ENCODE assay signal across 13 cellular contexts in the genomic region with DNA sequence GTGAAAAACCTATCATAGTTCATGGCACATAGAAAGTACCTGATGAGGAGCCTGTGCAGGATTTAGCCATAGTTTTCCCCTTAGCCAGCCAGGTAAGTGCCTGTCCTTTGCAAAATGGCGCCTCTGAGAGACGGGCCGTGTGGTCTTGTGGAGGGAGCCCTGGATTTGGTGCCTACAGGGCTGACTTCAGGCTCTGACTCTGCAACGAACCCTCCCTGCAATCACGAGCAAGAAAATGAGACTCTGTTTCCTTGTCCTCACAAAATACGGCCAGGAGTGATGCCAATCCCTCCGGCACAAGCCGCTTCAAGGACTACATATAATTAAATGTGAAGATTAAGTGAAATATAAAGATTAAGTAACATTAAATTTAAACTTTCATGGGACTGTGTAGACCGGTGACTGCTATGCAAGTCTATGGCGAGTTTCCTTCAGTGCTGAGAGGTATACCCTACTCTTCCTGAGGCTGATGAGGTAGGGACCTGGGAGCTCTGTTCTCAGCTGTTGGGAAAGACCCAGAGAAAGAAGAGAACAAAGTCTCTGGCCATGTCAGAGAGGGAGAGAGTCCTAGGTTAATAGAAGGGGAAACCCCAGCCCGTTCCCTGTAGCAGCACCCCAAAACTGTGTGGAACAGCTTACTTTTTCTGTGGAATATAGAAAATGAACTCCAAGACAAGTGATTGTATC. TPM values are rescaled to one million over a fixed set of nuclear protein-coding genes. Genes with fewer than 3 reads are reported as not detected.
A peak's percentile ranks its signal among the peaks of the same experiment; 100 is the strongest.
DNase-seq lines count a peak whose midpoint lies in the region; ATAC-seq and TF ChIP-seq lines count a peak whose summit lies in the region.
"Had no signal": no experiment of that assay in that cellular context is flagged by ENCODE, and none has a peak within 500 bp of the region (broad histone marks: within the 10 kb centered on the region; RNA-seq: fewer than 3 reads in every experiment).

No MANE protein-coding gene starts in this region.

- no peaks in the 10 kb centered on the region for H3K36me3 ChIP-seq in CD8-positive, alpha-beta memory T cell (ENCODE audit: insufficient read depth, low read length)
- no peaks in the 10 kb centered on the region for H3K36me3 ChIP-seq in naive thymus-derived CD4-positive, alpha-beta T cell (ENCODE audit: control insufficient read depth in 2 of 3, insufficient read depth in 3 of 3, low read length in 3 of 3)
- H3K36me3 ChIP-seq in endodermal cell (ENCODE audit: control insufficient read depth, insufficient read depth, low read length) = no peaks in the 10 kb centered on the region
- H3K36me3 ChIP-seq: pancreas had no signal

- TF ChIP-seq CTCF in CD14-positive monocyte (IDR thresholded peaks at IDR 0.05) (no peak), endodermal cell (conservative IDR thresholded peaks at IDR 0.05) (no peak)

- H3K27me3 ChIP-seq in CD8-positive, alpha-beta memory T cell (ENCODE audit: insufficient read depth, low read length, poor library complexity, severe bottlenecking) = no peaks in the 10 kb centered on the region
- no peaks in the 10 kb centered on the region for H3K27me3 ChIP-seq in naive thymus-derived CD4-positive, alpha-beta T cell (ENCODE audit: control insufficient read depth in 2 of 2, insufficient read depth in 2 of 2, low read length in 2 of 2)
- H3K27me3 ChIP-seq in endodermal cell (ENCODE audit: control insufficient read depth, insufficient read depth, low read length, poor library complexity, severe bottlenecking) = no peaks in the 10 kb centered on the region
- H3K27me3 ChIP-seq: body of pancreas, pancreas had no signal

- no peaks in the 10 kb centered on the region for H3K36me3 Mint-ChIP-seq in CD14-positive monocyte
- no peaks in the 10 kb centered on the region for H3K36me3 Mint-ChIP-seq in CD8-positive, alpha-beta memory T cell
- no peaks in the 10 kb centered on the region for H3K36me3 Mint-ChIP-seq in activated CD8-positive, alpha-beta T cell treated with anti-CD3 and anti-CD28 coated beads, Interleukin-2, amount 10 ng/mL, durations not matched to agents 7 days and 5 days (ENCODE audit: low read depth)
- peaks cover 0 to 8% (median 0%) of the 10 kb centered on the region in 5 donors for H3K36me3 Mint-ChIP-seq in naive thymus-derived CD4-positive, alpha-beta T cell
- no peaks in the 10 kb centered on the region for H3K36me3 Mint-ChIP-seq in endodermal cell (ENCODE audit: low read depth)

- H3K9me3 ChIP-seq in CD8-positive, alpha-beta memory T cell (ENCODE audit: low read length) = no peaks in the 10 kb centered on the region
- H3K9me3 ChIP-seq in naive thymus-derived CD4-positive, alpha-beta T cell (ENCODE audit: control insufficient read depth in 2 of 3, low read length in 3 of 3) = no peaks in the 10 kb centered on the region
- H3K9me3 ChIP-seq in endodermal cell (ENCODE audit: control insufficient read depth, low read length) = no peaks in the 10 kb centered on the region
- H3K9me3 ChIP-seq: body of pancreas, pancreas had no signal

- H3K9ac ChIP-seq in endodermal cell (ENCODE audit: extremely low read depth, low read length, poor library complexity, severe bottlenecking) = no peak overlapping the region
- H3K9ac ChIP-seq: KMS-11 had no signal

- peak overlapping the region; percentile 46 to 92 (median 90) for H3K27ac Mint-ChIP-seq in CD14-positive monocyte
- peak overlapping the region; percentile 95 to 99 (median 97) for H3K27ac Mint-ChIP-seq in CD8-positive, alpha-beta memory T cell
- H3K27ac Mint-ChIP-seq in activated CD8-positive, alpha-beta T cell treated with anti-CD3 and anti-CD28 coated beads, Interleukin-2, amount 10 ng/mL, durations not matched to agents 7 days and 5 days = peak overlapping the region; percentile 99
- H3K27ac Mint-ChIP-seq in naive thymus-derived CD4-positive, alpha-beta T cell = peak overlapping the region; percentile 95 to 100 (median 99)
- no peak overlapping the region for H3K27ac Mint-ChIP-seq in endodermal cell

- POLR2A ChIA-PET in CD8-positive, alpha-beta memory T cell (lab: Charles Lee) = interaction anchor here (0.5 to 3.2 kb wide), 13 partner anchors 8 to 185 kb away, joined by 3 to 68 read pairs (median 8); partner anchors contain the start of gene DDX6
- POLR2A ChIA-PET in activated CD8-positive, alpha-beta T cell treated with anti-CD3 and anti-CD28 coated beads, Interleukin-2, amount 10 ng/mL, durations not matched to agents 7 days and 5 days (lab: Charles Lee) = interaction anchor here (0.8 to 2.9 kb wide), 9 partner anchors 8 to 86 kb away, joined by 3 to 52 read pairs (median 7); partner anchors contain the start of gene DDX6
- POLR2A ChIA-PET in naive thymus-derived CD4-positive, alpha-beta T cell (lab: Charles Lee) = interaction anchor here (0.6 to 15.9 kb wide), 20 partner anchors 8 to 224 kb away, joined by 3 to 437 read pairs (median 4); partner anchors contain the start of genes BCL9L, DDX6 and DPAGT1

- H3K4me1 Mint-ChIP-seq in CD14-positive monocyte (peaks cover 37% of the 10 kb centered on the region), endodermal cell (no peaks in the 10 kb centered on the region)
- H3K4me1 Mint-ChIP-seq in CD8-positive, alpha-beta memory T cell = peaks cover 77 to 92% (median 90%) of the 10 kb centered on the region in 3 donors
- peaks cover 86% of the 10 kb centered on the region for H3K4me1 Mint-ChIP-seq in activated CD8-positive, alpha-beta T cell treated with anti-CD3 and anti-CD28 coated beads, Interleukin-2, amount 10 ng/mL, durations not matched to agents 7 days and 5 days (ENCODE audit: low read depth)
- peaks cover 64 to 98% (median 92%) of the 10 kb centered on the region in 7 donors for H3K4me1 Mint-ChIP-seq in naive thymus-derived CD4-positive, alpha-beta T cell

- DNase-seq in CD14-positive monocyte (ENCODE audit: low spot score) (no peak), endodermal cell (no peak), RKO (ENCODE audit: low spot score) (no peak)
- no peak for DNase-seq in CD8-positive, alpha-beta memory T cell
- DNase-seq in activated CD8-positive, alpha-beta T cell treated with anti-CD3 and anti-CD28 coated beads, Interleukin-2, amount 10 ng/mL, durations not matched to agents 7 days and 5 days = no peak
- DNase-seq in naive thymus-derived CD4-positive, alpha-beta T cell = no peak
- DNase-seq: NCI-H1417, NCI-H345, pancreas had no signal

- CTCF ChIA-PET in CD8-positive, alpha-beta memory T cell (lab: Charles Lee) = interaction anchor here (0.9 to 3.5 kb wide), 12 partner anchors 8 to 185 kb away, joined by 3 to 27 read pairs (median 4); partner anchors contain the start of genes BCL9L and DDX6
- CTCF ChIA-PET in activated CD8-positive, alpha-beta T cell treated with anti-CD3 and anti-CD28 coated beads, Interleukin-2, amount 10 ng/mL, durations not matched to agents 7 days and 5 days (lab: Charles Lee) = interaction anchor here (0.8 to 2.4 kb wide), 13 partner anchors 8 to 188 kb away, joined by 3 to 17 read pairs (median 5); partner anchors contain the start of gene DDX6
- CTCF ChIA-PET in naive thymus-derived CD4-positive, alpha-beta T cell (lab: Charles Lee) = interaction anchor here (0.6 to 4.6 kb wide), 10 partner anchors 12 to 178 kb away, joined by 3 to 33 read pairs (median 5); partner anchors contain the start of genes BCL9L and DDX6

- peak overlapping the region; percentile 57 for H3K27ac ChIP-seq in CD8-positive, alpha-beta memory T cell (ENCODE audit: low read depth, low read length)
- peak overlapping the region; percentile 80 for H3K27ac ChIP-seq in naive thymus-derived CD4-positive, alpha-beta T cell (ENCODE audit: low read depth, low read length)
- H3K27ac ChIP-seq in endodermal cell (ENCODE audit: low read depth, low read length) = no peak overlapping the region
- H3K27ac ChIP-seq: body of pancreas, KMS-11, pancreas had no signal

- H3K27me3 Mint-ChIP-seq in CD14-positive monocyte (ENCODE audit: low read depth in 3 of 3) (peaks cover 8 to 13% (median 13%) of the 10 kb centered on the region in 3 donors), endodermal cell (ENCODE audit: insufficient read depth) (peaks cover 1% of the 10 kb centered on the region)
- no peaks in the 10 kb centered on the region for H3K27me3 Mint-ChIP-seq in CD8-positive, alpha-beta memory T cell
- H3K27me3 Mint-ChIP-seq in activated CD8-positive, alpha-beta T cell treated with anti-CD3 and anti-CD28 coated beads, Interleukin-2, amount 10 ng/mL, durations not matched to agents 7 days and 5 days (ENCODE audit: low read depth) = no peaks in the 10 kb centered on the region
- H3K27me3 Mint-ChIP-seq in naive thymus-derived CD4-positive, alpha-beta T cell = no peaks in the 10 kb centered on the region

- H3K9me3 Mint-ChIP-seq in CD14-positive monocyte (peaks cover 0 to 5% (median 0%) of the 10 kb centered on the region in 7 donors), endodermal cell (no peaks in the 10 kb centered on the region)
- no peaks in the 10 kb centered on the region for H3K9me3 Mint-ChIP-seq in CD8-positive, alpha-beta memory T cell
- no peaks in the 10 kb centered on the region for H3K9me3 Mint-ChIP-seq in activated CD8-positive, alpha-beta T cell treated with anti-CD3 and anti-CD28 coated beads, Interleukin-2, amount 10 ng/mL, durations not matched to agents 7 days and 5 days (ENCODE audit: insufficient read depth)
- peaks cover 0 to 5% (median 0%) of the 10 kb centered on the region in 11 donors for H3K9me3 Mint-ChIP-seq in naive thymus-derived CD4-positive, alpha-beta T cell

- WGBS in endodermal cell (ENCODE audit: insufficient coverage in 1 of 2, insufficient read length in 1 of 2), 2 experiments = 93 to 95% methylated on average over 3 to 9 of the region's 11 CpGs

- ATAC-seq in activated CD8-positive, alpha-beta T cell treated with anti-CD3 and anti-CD28 coated beads, Interleukin-2, amount 10 ng/mL, durations not matched to agents 7 days and 5 days = peak; percentile 2
- no peak for ATAC-seq in naive thymus-derived CD4-positive, alpha-beta T cell
- ATAC-seq in GM18517 (IDR thresholded peaks at IDR 0.05; ENCODE audit: unreplicated experiment) = no peak
- ATAC-seq: body of pancreas had no signal

- intact Hi-C loops in CD14-positive monocyte (cut with micrococcal nuclease) = loop anchor here in 1 of 2 donors (5.0 kb wide), 1 partner anchor 35 kb away; no protein-coding TSS in a partner anchor
- intact Hi-C loops in naive thymus-derived CD4-positive, alpha-beta T cell (cut with micrococcal nuclease) = loop anchor here (1.0 to 2.0 kb wide), 4 partner anchors 7 to 87 kb away; partner anchors contain the start of gene DDX6 (in 1 of the 2)

- peak overlapping the region; percentile 31 for H3K4me3 ChIP-seq in CD8-positive, alpha-beta memory T cell (ENCODE audit: low read length)
- H3K4me3 ChIP-seq in naive thymus-derived CD4-positive, alpha-beta T cell (ENCODE audit: low read length) = peak overlapping the region; percentile 26
- H3K4me3 ChIP-seq in endodermal cell (ENCODE audit: low read length) = no peak overlapping the region
- H3K4me3 ChIP-seq: body of pancreas, pancreas had no signal

- peaks cover 89% of the 10 kb centered on the region for H3K4me1 ChIP-seq in CD8-positive, alpha-beta memory T cell (ENCODE audit: insufficient read depth, low read length)
- peaks cover 69 to 84% of the 10 kb centered on the region in 2 donors for H3K4me1 ChIP-seq in naive thymus-derived CD4-positive, alpha-beta T cell (ENCODE audit: control insufficient read depth in 2 of 2, insufficient read depth in 2 of 2, low read length in 2 of 2)
- no peaks in the 10 kb centered on the region for H3K4me1 ChIP-seq in endodermal cell (ENCODE audit: control insufficient read depth, insufficient read depth, low read length)
- H3K4me1 ChIP-seq: pancreas had no signal

- H3K4me3 Mint-ChIP-seq in CD14-positive monocyte (no peak overlapping the region), endodermal cell (no peak overlapping the region)
- peak overlapping the region; percentile 36 to 90 (median 76) for H3K4me3 Mint-ChIP-seq in CD8-positive, alpha-beta memory T cell
- no peak overlapping the region for H3K4me3 Mint-ChIP-seq in activated CD8-positive, alpha-beta T cell treated with anti-CD3 and anti-CD28 coated beads, Interleukin-2, amount 10 ng/mL, durations not matched to agents 7 days and 5 days
- H3K4me3 Mint-ChIP-seq in naive thymus-derived CD4-positive, alpha-beta T cell = peak overlapping the region; percentile 65 to 86 (median 76)

RNA-seq across cellular contexts. Expression of gene CXCR5, which starts 6.1 kb away (rescaled TPM):
- under 1 TPM; 0.08 to 0.09 TPM for polyA plus RNA-seq in CD14-positive monocyte
- total RNA-seq in CD8-positive, alpha-beta memory T cell = 1 to 10 TPM; 5.8 to 6.3 TPM
- polyA plus RNA-seq in CD8-positive, alpha-beta memory T cell = 4.5 TPM
- total RNA-seq in activated CD8-positive, alpha-beta T cell treated with anti-CD3 and anti-CD28 coated beads, Interleukin-2, amount 10 ng/mL, durations not matched to agents 7 days and 5 days = under 1 TPM; 0.08 to 0.18 TPM
- 1 to 10 TPM in 4 of 5 experiments, under 1 TPM in 1; 0.41 to 2.9 (median 2.1) TPM for total RNA-seq in naive thymus-derived CD4-positive, alpha-beta T cell
- polyA plus RNA-seq in naive thymus-derived CD4-positive, alpha-beta T cell = 1 to 10 TPM in 1 of 2 donors, under 1 TPM in 1; 0.60 to 1.1 TPM
- total RNA-seq in endodermal cell = under 1 TPM in 1 of 2 donors, not detected in 1; 0.07 TPM
- not detected for polyA plus RNA-seq in endodermal cell (2013, experiment 1 of 2)
- polyA plus RNA-seq in endodermal cell (2013, experiment 2 of 2) = not detected
- total RNA-seq: body of pancreas, skeletal muscle tissue had no signal

RNA-seq across cellular contexts. Expression of gene BCL9L, which starts 48.1 kb away (rescaled TPM):
- 1 to 10 TPM in 1 of 2 donors, under 1 TPM in 1; 0.11 to 1.8 TPM for polyA plus RNA-seq in CD14-positive monocyte
- total RNA-seq in CD8-positive, alpha-beta memory T cell = 10 to 100 TPM; 39.6 to 42.8 TPM
- polyA plus RNA-seq in CD8-positive, alpha-beta memory T cell = 9.1 TPM
- 10 to 100 TPM; 70.0 to 70.6 TPM for total RNA-seq in activated CD8-positive, alpha-beta T cell treated with anti-CD3 and anti-CD28 coated beads, Interleukin-2, amount 10 ng/mL, durations not matched to agents 7 days and 5 days
- 100 to 1,000 TPM in 4 of 5 experiments, 10 to 100 TPM in 1; 67.8 to 269 (median 266) TPM for total RNA-seq in naive thymus-derived CD4-positive, alpha-beta T cell
- polyA plus RNA-seq in naive thymus-derived CD4-positive, alpha-beta T cell = 1 to 10 TPM; 6.7 to 7.2 TPM
- total RNA-seq in endodermal cell = 10 to 100 TPM; 73.9 to 77.3 TPM
- polyA plus RNA-seq in endodermal cell (2013, experiment 1 of 2) = 24.3 TPM
- polyA plus RNA-seq in endodermal cell (2013, experiment 2 of 2) = 23.6 TPM

Comparison
In these comparisons a context has a peak if more than half of its experiments do, and no peak if none do; other contexts are left out.
1. H3K4me3 Mint-ChIP-seq: peak in CD8-positive, alpha-beta memory T cell (7 of 7) and naive thymus-derived CD4-positive, alpha-beta T cell (10 of 10); none in CD14-positive monocyte (0 of 2), activated CD8-positive, alpha-beta T cell treated with anti-CD3 and anti-CD28 coated beads, Interleukin-2, amount 10 ng/mL, durations not matched to agents 7 days and 5 days (single experiment) and endodermal cell (single experiment).